ENCODE assay signal across 2 cellular contexts in the genomic region with DNA sequence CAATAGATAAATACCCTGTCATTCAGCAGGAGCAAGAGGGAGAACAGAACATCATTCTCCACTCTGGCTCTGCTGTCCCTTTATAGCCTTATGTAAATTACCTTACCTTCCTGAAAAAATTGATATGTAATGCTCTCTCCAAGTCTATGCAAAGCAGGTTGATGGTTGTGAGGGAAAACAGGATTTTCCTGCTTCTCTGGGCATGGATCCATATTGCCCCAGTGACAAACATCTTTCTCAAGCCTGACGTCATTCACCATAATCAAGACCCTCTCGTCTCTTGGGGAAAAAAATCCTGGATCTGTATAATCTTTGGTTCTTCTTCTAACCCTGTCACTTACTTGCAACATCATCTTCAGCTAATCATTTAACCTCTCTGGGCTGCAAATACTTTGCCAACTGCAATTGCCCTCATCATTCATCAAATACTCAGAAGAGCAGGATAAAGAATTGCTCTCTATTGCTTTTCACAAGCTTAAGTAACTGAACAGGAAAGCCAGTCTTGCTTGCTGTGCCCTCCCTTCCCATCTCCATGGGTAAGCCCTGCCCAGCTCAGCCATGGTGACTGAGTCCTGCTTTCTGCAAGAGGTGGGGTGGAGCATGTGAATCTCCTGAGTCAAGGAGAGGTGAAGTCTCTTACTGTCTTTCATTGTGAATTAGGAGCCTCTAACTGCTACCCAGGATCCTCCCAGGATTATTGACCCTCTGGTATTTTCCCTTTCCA.
TF ChIP-seq lines count a peak whose summit lies in the region.

No MANE protein-coding gene starts in this region.

TF ChIP-seq in SK-N-SH treated with all-trans-retinoic acid at 6 μM for 48 hours, 23 proteins besides CTCF, POLR2A, EP300 and RAD21:
- TF ChIP-seq, protein P1, sequence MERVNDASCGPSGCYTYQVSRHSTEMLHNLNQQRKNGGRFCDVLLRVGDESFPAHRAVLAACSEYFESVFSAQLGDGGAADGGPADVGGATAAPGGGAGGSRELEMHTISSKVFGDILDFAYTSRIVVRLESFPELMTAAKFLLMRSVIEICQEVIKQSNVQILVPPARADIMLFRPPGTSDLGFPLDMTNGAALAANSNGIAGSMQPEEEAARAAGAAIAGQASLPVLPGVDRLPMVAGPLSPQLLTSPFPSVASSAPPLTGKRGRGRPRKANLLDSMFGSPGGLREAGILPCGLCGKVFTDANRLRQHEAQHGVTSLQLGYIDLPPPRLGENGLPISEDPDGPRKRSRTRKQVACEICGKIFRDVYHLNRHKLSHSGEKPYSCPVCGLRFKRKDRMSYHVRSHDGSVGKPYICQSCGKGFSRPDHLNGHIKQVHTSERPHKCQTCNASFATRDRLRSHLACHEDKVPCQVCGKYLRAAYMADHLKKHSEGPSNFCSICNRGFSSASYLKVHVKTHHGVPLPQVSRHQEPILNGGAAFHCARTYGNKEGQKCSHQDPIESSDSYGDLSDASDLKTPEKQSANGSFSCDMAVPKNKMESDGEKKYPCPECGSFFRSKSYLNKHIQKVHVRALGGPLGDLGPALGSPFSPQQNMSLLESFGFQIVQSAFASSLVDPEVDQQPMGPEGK (CRISPR knock-in tag; IDR thresholded peaks at IDR 0.05; ENCODE audit: borderline replicate concordance) = no peak
- TF ChIP-seq BACH2 (CRISPR knock-in tag; IDR thresholded peaks at IDR 0.05; ENCODE audit: borderline replicate concordance) (no peak), ARNTL (CRISPR knock-in tag; IDR thresholded peaks at IDR 0.05; ENCODE audit: borderline replicate concordance, low read depth) (no peak), TOX (CRISPR knock-in tag; IDR thresholded peaks at IDR 0.05; ENCODE audit: borderline replicate concordance) (no peak), ZNF8 (CRISPR knock-in tag; IDR thresholded peaks at IDR 0.05) (no peak), CSDC2 (CRISPR knock-in tag; IDR thresholded peaks at IDR 0.05) (no peak)
- TF ChIP-seq, protein P2, sequence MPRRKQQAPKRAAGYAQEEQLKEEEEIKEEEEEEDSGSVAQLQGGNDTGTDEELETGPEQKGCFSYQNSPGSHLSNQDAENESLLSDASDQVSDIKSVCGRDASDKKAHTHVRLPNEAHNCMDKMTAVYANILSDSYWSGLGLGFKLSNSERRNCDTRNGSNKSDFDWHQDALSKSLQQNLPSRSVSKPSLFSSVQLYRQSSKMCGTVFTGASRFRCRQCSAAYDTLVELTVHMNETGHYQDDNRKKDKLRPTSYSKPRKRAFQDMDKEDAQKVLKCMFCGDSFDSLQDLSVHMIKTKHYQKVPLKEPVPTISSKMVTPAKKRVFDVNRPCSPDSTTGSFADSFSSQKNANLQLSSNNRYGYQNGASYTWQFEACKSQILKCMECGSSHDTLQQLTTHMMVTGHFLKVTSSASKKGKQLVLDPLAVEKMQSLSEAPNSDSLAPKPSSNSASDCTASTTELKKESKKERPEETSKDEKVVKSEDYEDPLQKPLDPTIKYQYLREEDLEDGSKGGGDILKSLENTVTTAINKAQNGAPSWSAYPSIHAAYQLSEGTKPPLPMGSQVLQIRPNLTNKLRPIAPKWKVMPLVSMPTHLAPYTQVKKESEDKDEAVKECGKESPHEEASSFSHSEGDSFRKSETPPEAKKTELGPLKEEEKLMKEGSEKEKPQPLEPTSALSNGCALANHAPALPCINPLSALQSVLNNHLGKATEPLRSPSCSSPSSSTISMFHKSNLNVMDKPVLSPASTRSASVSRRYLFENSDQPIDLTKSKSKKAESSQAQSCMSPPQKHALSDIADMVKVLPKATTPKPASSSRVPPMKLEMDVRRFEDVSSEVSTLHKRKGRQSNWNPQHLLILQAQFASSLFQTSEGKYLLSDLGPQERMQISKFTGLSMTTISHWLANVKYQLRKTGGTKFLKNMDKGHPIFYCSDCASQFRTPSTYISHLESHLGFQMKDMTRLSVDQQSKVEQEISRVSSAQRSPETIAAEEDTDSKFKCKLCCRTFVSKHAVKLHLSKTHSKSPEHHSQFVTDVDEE (CRISPR knock-in tag; IDR thresholded peaks at IDR 0.05) = no peak
- TF ChIP-seq, protein P3, sequence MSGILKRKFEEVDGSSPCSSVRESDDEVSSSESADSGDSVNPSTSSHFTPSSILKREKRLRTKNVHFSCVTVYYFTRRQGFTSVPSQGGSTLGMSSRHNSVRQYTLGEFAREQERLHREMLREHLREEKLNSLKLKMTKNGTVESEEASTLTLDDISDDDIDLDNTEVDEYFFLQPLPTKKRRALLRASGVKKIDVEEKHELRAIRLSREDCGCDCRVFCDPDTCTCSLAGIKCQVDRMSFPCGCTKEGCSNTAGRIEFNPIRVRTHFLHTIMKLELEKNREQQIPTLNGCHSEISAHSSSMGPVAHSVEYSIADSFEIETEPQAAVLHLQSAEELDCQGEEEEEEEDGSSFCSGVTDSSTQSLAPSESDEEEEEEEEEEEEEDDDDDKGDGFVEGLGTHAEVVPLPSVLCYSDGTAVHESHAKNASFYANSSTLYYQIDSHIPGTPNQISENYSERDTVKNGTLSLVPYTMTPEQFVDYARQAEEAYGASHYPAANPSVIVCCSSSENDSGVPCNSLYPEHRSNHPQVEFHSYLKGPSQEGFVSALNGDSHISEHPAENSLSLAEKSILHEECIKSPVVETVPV (CRISPR knock-in tag; IDR thresholded peaks at IDR 0.05) = no peak
- TF ChIP-seq, protein P4, sequence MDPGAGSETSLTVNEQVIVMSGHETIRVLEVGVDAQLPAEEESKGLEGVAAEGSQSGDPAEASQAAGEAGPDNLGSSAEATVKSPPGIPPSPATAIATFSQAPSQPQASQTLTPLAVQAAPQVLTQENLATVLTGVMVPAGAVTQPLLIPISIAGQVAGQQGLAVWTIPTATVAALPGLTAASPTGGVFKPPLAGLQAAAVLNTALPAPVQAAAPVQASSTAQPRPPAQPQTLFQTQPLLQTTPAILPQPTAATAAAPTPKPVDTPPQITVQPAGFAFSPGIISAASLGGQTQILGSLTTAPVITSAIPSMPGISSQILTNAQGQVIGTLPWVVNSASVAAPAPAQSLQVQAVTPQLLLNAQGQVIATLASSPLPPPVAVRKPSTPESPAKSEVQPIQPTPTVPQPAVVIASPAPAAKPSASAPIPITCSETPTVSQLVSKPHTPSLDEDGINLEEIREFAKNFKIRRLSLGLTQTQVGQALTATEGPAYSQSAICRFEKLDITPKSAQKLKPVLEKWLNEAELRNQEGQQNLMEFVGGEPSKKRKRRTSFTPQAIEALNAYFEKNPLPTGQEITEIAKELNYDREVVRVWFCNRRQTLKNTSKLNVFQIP (CRISPR knock-in tag; IDR thresholded peaks at IDR 0.05; ENCODE audit: borderline replicate concordance, low read depth) = no peak

TF ChIP-seq in SK-N-SH, 30 proteins besides CTCF, POLR2A, EP300 and RAD21:
- no peak for TF ChIP-seq RXRA (IDR thresholded peaks at IDR 0.05; ENCODE audit: borderline replicate concordance, low read depth)
- TF ChIP-seq TCF12 (IDR thresholded peaks at IDR 0.05) = no peak
- TF ChIP-seq GATA2 (CRISPR knock-in tag; IDR thresholded peaks at IDR 0.05) = no peak
- TF ChIP-seq JUND (IDR thresholded peaks at IDR 0.05) = no peak
- TF ChIP-seq EZH2phosphoT487 (IDR thresholded peaks at IDR 0.05; ENCODE audit: borderline replicate concordance, low read depth) = no peak
- TF ChIP-seq SIN3A (IDR thresholded peaks at IDR 0.05; ENCODE audit: borderline replicate concordance, low read depth, low read length) = no peak
- TF ChIP-seq, protein P5, sequence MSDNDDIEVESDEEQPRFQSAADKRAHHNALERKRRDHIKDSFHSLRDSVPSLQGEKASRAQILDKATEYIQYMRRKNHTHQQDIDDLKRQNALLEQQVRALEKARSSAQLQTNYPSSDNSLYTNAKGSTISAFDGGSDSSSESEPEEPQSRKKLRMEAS (IDR thresholded peaks at IDR 0.05; ENCODE audit: low read depth) = no peak
- TF ChIP-seq FOXM1 (IDR thresholded peaks at IDR 0.05; ENCODE audit: low read depth) = no peak
TF ChIP-seq in SK-N-SH: peak in this region for 0.
